Comparison of ENCODE assay signal across 10 cellular contexts in the genomic region with DNA sequence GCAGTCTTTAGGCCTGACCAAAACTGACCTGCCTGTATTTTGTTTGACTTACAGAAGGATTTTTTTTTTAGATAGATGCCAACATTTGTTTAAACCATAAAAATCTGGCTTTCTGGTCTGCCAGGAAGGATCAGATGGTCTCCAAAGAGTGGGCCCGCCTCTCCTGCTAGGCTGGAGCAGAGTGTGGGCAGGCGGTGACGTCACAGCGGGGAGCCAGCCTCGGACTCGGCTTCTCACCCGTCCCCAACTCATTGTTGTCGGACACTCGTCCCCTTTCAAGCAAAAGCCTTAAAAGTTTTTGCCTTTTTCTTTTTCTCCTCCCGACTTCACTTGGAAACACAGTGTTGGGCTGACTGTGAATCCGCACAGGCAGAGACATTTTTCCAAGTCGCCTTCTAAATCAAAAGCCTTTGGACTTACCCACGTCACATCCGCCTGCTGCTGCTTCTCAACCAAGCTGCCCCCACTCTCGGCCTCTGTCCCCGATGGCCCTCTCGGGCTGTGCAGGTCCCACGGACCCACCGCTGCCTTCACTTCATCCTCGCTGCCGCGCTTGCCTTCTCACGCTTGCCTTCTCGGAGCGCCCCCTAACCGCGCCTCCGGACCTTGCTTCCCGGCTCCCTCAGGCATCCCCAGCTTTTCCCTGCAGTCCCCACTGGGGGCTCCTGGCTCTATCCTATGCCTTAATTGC. TPM values are rescaled to one million over a fixed set of nuclear protein-coding genes. Genes with fewer than 3 reads are reported as not detected.
A peak's percentile ranks its signal among the peaks of the same experiment; 100 is the strongest.
DNase-seq lines count a peak whose midpoint lies in the region; ATAC-seq, FAIRE-seq and TF ChIP-seq lines count a peak whose summit lies in the region.
"Had no signal": no experiment of that assay in that cellular context is flagged by ENCODE, and none has a peak within 500 bp of the region (broad histone marks: within the 10 kb centered on the region; RNA-seq: fewer than 3 reads in every experiment).

No MANE protein-coding gene starts in this region.

- no peak overlapping the region for H2BK12ac ChIP-seq in neuronal stem cell (ENCODE audit: low read length)

- no peak for FAIRE-seq in H54 (lab: Jason Lieb, UNC)

- H3K9me3 ChIP-seq in neuronal stem cell (replicated peaks in 1 of 2; ENCODE audit: control insufficient read depth in 2 of 2, insufficient read depth in 1 of 2, low read depth in 1 of 2, low read length in 2 of 2) (peaks cover 27 to 64% of the 10 kb centered on the region in 2 donors), T-helper 17 cell (ENCODE audit: control insufficient read depth, low read length, poor library complexity, severe bottlenecking) (no peaks in the 10 kb centered on the region)

- no peak overlapping the region for H3K23ac ChIP-seq in neuronal stem cell (ENCODE audit: low read depth, low read length, poor library complexity)

- H3K14ac ChIP-seq in neuronal stem cell (ENCODE audit: low read length): no peak overlapping the region

- TF ChIP-seq CTCF in fibroblast of mammary gland (conservative IDR thresholded peaks at IDR 0.05; ENCODE audit: control insufficient read depth, insufficient read depth, low read depth, low read length) (no peak), nephron progenitor cell (IDR thresholded peaks at IDR 0.05) (no peak)

- H3K27ac Mint-ChIP-seq in nephron progenitor cell (no peak overlapping the region), T-helper 17 cell (no peak overlapping the region)

- peaks cover 4% of the 10 kb centered on the region for H3K79me1 ChIP-seq in neuronal stem cell (ENCODE audit: low read depth, low read length)

- H3K36me3 ChIP-seq in neuronal stem cell (replicated peaks in 1 of 2; ENCODE audit: control insufficient read depth in 2 of 2, insufficient read depth in 2 of 2, low read length in 2 of 2): no peaks in the 10 kb centered on the region
- H3K36me3 ChIP-seq: SJSA1 had no signal

- peak overlapping the region; percentile 59 for H2AFZ ChIP-seq in neuronal stem cell (ENCODE audit: low read length)

- H3K9me3 Mint-ChIP-seq in nephron progenitor cell: peaks cover 84% of the 10 kb centered on the region

- DNase-seq in AG08395 (ENCODE audit: low spot score): peak; percentile 25
- peak; percentile 65 for DNase-seq in NCI-H2227 (lab: John Stamatoyannopoulos, UW; ENCODE audit: unreplicated experiment)
- peak; percentile 24 for DNase-seq in fibroblast of mammary gland (ENCODE audit: low read depth)
- DNase-seq in neuronal stem cell (ENCODE audit: low spot score): no peak
- no peak for DNase-seq in stimulated activated CD4-positive, alpha-beta T cell treated with anti-CD3 and anti-CD28 coated beads, Interleukin-2, amount 100 ng/mL, for 48 hours
- DNase-seq in H54 (ENCODE audit: insufficient read length, low spot score): no peak
- DNase-seq in nephron progenitor cell: no peak
- DNase-seq in T-helper 17 cell: no peak
- DNase-seq: effector CD8-positive, alpha-beta T cell had no signal

- H3K4me1 Mint-ChIP-seq in nephron progenitor cell (peaks cover 4% of the 10 kb centered on the region), T-helper 17 cell (no peaks in the 10 kb centered on the region)

- H3K9ac ChIP-seq in neuronal stem cell (ENCODE audit: low read depth, low read length, poor library complexity): no peak overlapping the region

- peak overlapping the region; percentile 16 for H3K18ac ChIP-seq in neuronal stem cell (ENCODE audit: low read length)

- no peak overlapping the region for H3K4ac ChIP-seq in neuronal stem cell (ENCODE audit: low read length)

- no peak overlapping the region for H2AK5ac ChIP-seq in neuronal stem cell (ENCODE audit: low read depth, low read length)

- H3K4me1 ChIP-seq in neuronal stem cell (ENCODE audit: control insufficient read depth in 2 of 2, insufficient read depth in 1 of 2, low read depth in 1 of 2, low read length in 2 of 2): peaks cover 0 to 4% of the 10 kb centered on the region in 2 donors
- H3K4me1 ChIP-seq: SJSA1 had no signal

- H3K4me3 ChIP-seq in fibroblast of mammary gland (ENCODE audit: control insufficient read depth, low read depth, low read length) (peak overlapping the region; percentile 33), neuronal stem cell (ENCODE audit: low read length in 2 of 2) (peak overlapping the region in 1 of 2 donors; percentile 54)
- H3K4me3 ChIP-seq: SJSA1 had no signal

- H3K27ac ChIP-seq in neuronal stem cell (replicated peaks; ENCODE audit: low read length): no peak overlapping the region
- H3K27ac ChIP-seq: SJSA1 had no signal

- no peak overlapping the region for H2BK120ac ChIP-seq in neuronal stem cell (ENCODE audit: low read depth, low read length)

- H3K4me3 Mint-ChIP-seq in nephron progenitor cell: no peak overlapping the region
- no peak overlapping the region for H3K4me3 Mint-ChIP-seq in T-helper 17 cell

- no peak for ATAC-seq in T-helper 17 cell

- H3K36me3 Mint-ChIP-seq in nephron progenitor cell (ENCODE audit: low read depth) (peaks cover 8% of the 10 kb centered on the region), T-helper 17 cell (ENCODE audit: low read depth) (peaks cover 5% of the 10 kb centered on the region)

- peaks cover 7% of the 10 kb centered on the region for H3K27me3 Mint-ChIP-seq in nephron progenitor cell (ENCODE audit: low read depth, poor library complexity)
- H3K27me3 Mint-ChIP-seq in T-helper 17 cell: no peaks in the 10 kb centered on the region

- no peak overlapping the region for H2BK5ac ChIP-seq in neuronal stem cell (ENCODE audit: low read length)

- no peak for TF ChIP-seq POLR2A in H54 (IDR thresholded peaks at IDR 0.05; ENCODE audit: low read depth, low read length)

- H2BK15ac ChIP-seq in neuronal stem cell (ENCODE audit: low read length): no peak overlapping the region

- no CpG with 5 or more reads among the region's 29 CpGs for WGBS in neuronal stem cell (ENCODE audit: extremely low coverage in 2 of 2, insufficient read length in 2 of 2, insufficient replicate concordance in 1 of 2), 2 donors

- H4K91ac ChIP-seq in neuronal stem cell (ENCODE audit: low read depth, low read length, poor library complexity): no peak overlapping the region

- no peaks in the 10 kb centered on the region for H3K27me3 ChIP-seq in neuronal stem cell (ENCODE audit: control insufficient read depth in 3 of 3, insufficient read depth in 3 of 3, low read depth in 1 of 3, low read length in 3 of 3)
- H3K27me3 ChIP-seq: SJSA1 had no signal

- no peak overlapping the region for H3K4me2 ChIP-seq in neuronal stem cell (ENCODE audit: insufficient read depth, low read length, poor library complexity, severe bottlenecking)

- no peak overlapping the region for H4K8ac ChIP-seq in neuronal stem cell (ENCODE audit: low read depth, low read length)

RNA-seq across cellular contexts. Expression of a gene that starts 4.1 kb away (rescaled TPM):
- 4.0 TPM for polyA plus RNA-seq in neuronal stem cell (2013, experiment 1 of 2)
- polyA plus RNA-seq in neuronal stem cell (2013, experiment 2 of 2): 4.1 TPM
- total RNA-seq in T-helper 17 cell: under 1 TPM; 0.16 to 0.57 TPM
- total RNA-seq: SJSA1 had no signal

RNA-seq across cellular contexts. Expression of a gene that starts 21.1 kb away (rescaled TPM):
- polyA plus RNA-seq in neuronal stem cell (2013, experiment 1 of 2): 13.3 TPM
- polyA plus RNA-seq in neuronal stem cell (2013, experiment 2 of 2): 13.9 TPM
- total RNA-seq in T-helper 17 cell: not detected
- total RNA-seq: SJSA1 had no signal

RNA-seq across cellular contexts. Expression of a gene that starts 43.1 kb away (rescaled TPM):
- polyA plus RNA-seq in neuronal stem cell (2013, experiment 1 of 2): 86.6 TPM
- polyA plus RNA-seq in neuronal stem cell (2013, experiment 2 of 2): 88.6 TPM
- total RNA-seq in T-helper 17 cell: 10 to 100 TPM; 29.3 to 30.7 TPM

RNA-seq across cellular contexts. Expression of a gene that starts 52.3 kb away (rescaled TPM):
- polyA plus RNA-seq in neuronal stem cell (2013, experiment 1 of 2): 24.8 TPM
- 24.2 TPM for polyA plus RNA-seq in neuronal stem cell (2013, experiment 2 of 2)
- 1 to 10 TPM; 7.1 TPM for total RNA-seq in T-helper 17 cell

Comparison
In these comparisons a context has a peak if more than half of its experiments do, and no peak if none do; other contexts are left out.
1. DNase-seq: peak in AG08395 (single experiment), NCI-H2227 (single experiment) and fibroblast of mammary gland (single experiment); none in neuronal stem cell (single experiment), stimulated activated CD4-positive, alpha-beta T cell treated with anti-CD3 and anti-CD28 coated beads, Interleukin-2, amount 100 ng/mL, for 48 hours (0 of 2), H54 (single experiment), nephron progenitor cell (single experiment) and T-helper 17 cell (0 of 3).